Comparison of ENCODE assay signal across 8 cellular contexts in genomic region chr1:156122519-156123355, GRCh38. TPM values are rescaled to one million over a fixed set of nuclear protein-coding genes. Genes with fewer than 3 reads are reported as not detected.
DNase-seq lines count a peak whose midpoint lies in the region; ATAC-seq, FAIRE-seq and TF ChIP-seq lines count a peak whose summit lies in the region.

No MANE protein-coding gene starts in this region.

- H3K9me3 ChIP-seq in A673 (ENCODE audit: low read depth, low read length, poor library complexity, severe bottlenecking) (no peaks in the 10 kb centered on the region), HEK293 (ENCODE audit: control insufficient read depth, insufficient read depth, low read depth, low read length) (no peaks in the 10 kb centered on the region), WERI-Rb-1 (ENCODE audit: severe bottlenecking) (no peaks in the 10 kb centered on the region), pancreas (no peaks in the 10 kb centered on the region)

- no peaks in the 10 kb centered on the region for H3K36me3 ChIP-seq in A673 (ENCODE audit: insufficient read depth, low read length, poor library complexity, severe bottlenecking)
- peaks cover 0 to 7% of the 10 kb centered on the region in 2 experiments; a peak in 2 of 3 replicates for H3K36me3 ChIP-seq in HEK293 (ENCODE audit: control insufficient read depth in 2 of 2, insufficient read depth in 1 of 2, low read length in 2 of 2)
- peaks cover 11% of the 10 kb centered on the region for H3K36me3 ChIP-seq in WERI-Rb-1
- no peaks in the 10 kb centered on the region for H3K36me3 ChIP-seq in pancreas

- H3K4me1 ChIP-seq in A673 (ENCODE audit: insufficient read depth, low read length, poor library complexity, severe bottlenecking) (peaks cover 84% of the 10 kb centered on the region), HEK293 (ENCODE audit: control insufficient read depth, insufficient read depth, low read length) (peaks cover 28% of the 10 kb centered on the region), pancreas (peaks cover 58 to 96% (median 65%) of the 10 kb centered on the region in 3 donors)

- intact Hi-C loops in A673 (cut with micrococcal nuclease; ENCODE audit: unreplicated experiment) (no loop called here), pancreas (cut with DNase I) (no loop called here)

- H3K27ac ChIP-seq in A673 (ENCODE audit: low read depth, low read length, poor library complexity, severe bottlenecking), result peak overlapping the region; percentile 80
- H3K27ac ChIP-seq in HEK293 (ENCODE audit: extremely low read depth, low read depth, low read length), result peak overlapping the region; percentile 74
- peak overlapping the region; percentile 93 for H3K27ac ChIP-seq in WERI-Rb-1
- H3K27ac ChIP-seq in pancreas, result peak overlapping the region; percentile 83 to 97 (median 91)

- no peak for TF ChIP-seq CTCF in A673 (conservative IDR thresholded peaks at IDR 0.05; ENCODE audit: low read depth, low read length)
- no peak for TF ChIP-seq CTCF in HEK293 (tag by site-specific recombination; IDR thresholded peaks at IDR 0.05)
- no peak for TF ChIP-seq CTCF in WERI-Rb-1 (IDR thresholded peaks at IDR 0.05; ENCODE audit: low read depth, low read length)
- no peak for TF ChIP-seq CTCF in pancreas (IDR thresholded peaks at IDR 0.05)

- CTCF ChIA-PET in A673 (lab: Charles Lee), result interaction anchor here (1.5 kb wide), 1 partner anchor 26 kb away, joined by 3 read pairs; no protein-coding TSS in a partner anchor
- CTCF ChIA-PET in HEK293 (lab: Yijun Ruan, JAX), result interaction anchor here (0.8 to 25.6 kb wide), 3 partner anchors 7 to 144 kb away, joined by 3 to 1029 read pairs (median 21); no protein-coding TSS in a partner anchor

- BruUV-seq in A673 (replicated peaks; lab: Mats Ljungman, UMichigan), result no TSS peak

- no peaks in the 10 kb centered on the region for H3K27me3 ChIP-seq in A673 (replicated peaks; ENCODE audit: insufficient read depth, low read depth, low read length, poor library complexity)
- no peaks in the 10 kb centered on the region for H3K27me3 ChIP-seq in WERI-Rb-1 (ENCODE audit: insufficient read depth, low read depth, severe bottlenecking)
- no peaks in the 10 kb centered on the region for H3K27me3 ChIP-seq in pancreas

- POLR2A ChIA-PET in A673 (lab: Charles Lee; ENCODE audit: low non-redundant PET) (interaction anchor here (0.6 kb wide), 1 partner anchor 159 kb away, joined by 3 read pairs; no protein-coding TSS in a partner anchor), HEK293 (lab: Yijun Ruan, JAX) (interaction anchor here (0.6 to 2.1 kb wide), 4 partner anchors 8 to 195 kb away, joined by 3 to 8 read pairs (median 4); partner anchors contain the start of gene LMNA)

- H3K4me3 ChIP-seq in A673 (ENCODE audit: low read depth, low read length, poor library complexity, severe bottlenecking) (no peak overlapping the region), HEK293 (ENCODE audit: low read depth, low read length) (no peak overlapping the region), WERI-Rb-1 (ENCODE audit: low read depth, low read length) (no peak overlapping the region), pancreas (peak overlapping the region in 2 of 4 donors; percentile 22 to 24)

- no peak for DNase-seq in A673 (ENCODE audit: low spot score)
- DNase-seq in WERI-Rb-1, result peak; percentile 67
- peak; percentile 88 for DNase-seq in glomerular visceral epithelial cell (ENCODE audit: extremely low spot score)
- DNase-seq in pancreas, result peak; percentile 85 to 90 (median 86)

- whole genome bisulfite sequencing in pancreas, 2 donors, result 8 to 9% methylated on average over 14 of the region's 14 CpGs

- FAIRE-seq in pancreas (lab: Jason Lieb, UNC), result no peak

- ATAC-seq in pancreas, result peak; percentile 63 to 65 (median 64)
- no peak for ATAC-seq in GM18907 (IDR thresholded peaks at IDR 0.05; ENCODE audit: unreplicated experiment)
- ATAC-seq in HG02970 (IDR thresholded peaks at IDR 0.05; ENCODE audit: low FRiP score, unreplicated experiment), result no peak
- no peak for ATAC-seq in HG02642 (IDR thresholded peaks at IDR 0.05; ENCODE audit: poor library complexity, unreplicated experiment)

TF ChIP-seq in HEK293, 187 proteins besides CTCF, POLR2A, EP300 and RAD21 (continues in another document):
- TF ChIP-seq BCL11B (tag by site-specific recombination; IDR thresholded peaks at IDR 0.05; ENCODE audit: low read depth), result peak; percentile 73
- no peak for TF ChIP-seq BCL6B (tag by site-specific recombination; IDR thresholded peaks at IDR 0.05)
- TF ChIP-seq ZNF174 (tag by site-specific recombination; IDR thresholded peaks at IDR 0.05), result no peak
- TF ChIP-seq ZNF138 (tag by site-specific recombination; IDR thresholded peaks at IDR 0.05; ENCODE audit: borderline replicate concordance), result no peak
- no peak for TF ChIP-seq ZNF501 (tag by site-specific recombination; IDR thresholded peaks at IDR 0.05)
- no peak for TF ChIP-seq ZNF785 (tag by site-specific recombination; IDR thresholded peaks at IDR 0.05)
- no peak for TF ChIP-seq ZNF777 (tag by site-specific recombination; IDR thresholded peaks at IDR 0.05; ENCODE audit: borderline replicate concordance)
- TF ChIP-seq ZNF132 (tag by site-specific recombination; IDR thresholded peaks at IDR 0.05; ENCODE audit: borderline replicate concordance), result no peak
- TF ChIP-seq ZNF221 (tag by site-specific recombination; IDR thresholded peaks at IDR 0.05; ENCODE audit: borderline replicate concordance), result no peak
- TF ChIP-seq PATZ1 (tag by site-specific recombination; IDR thresholded peaks at IDR 0.05), result 0 out of 2 replicates have a peak, but pooled peaks have one; percentile 43
- no peak for TF ChIP-seq ZNF548 (tag by site-specific recombination; IDR thresholded peaks at IDR 0.05)
- TF ChIP-seq ZNF529 (tag by site-specific recombination; IDR thresholded peaks at IDR 0.05; ENCODE audit: insufficient replicate concordance), result no peak
- no peak for TF ChIP-seq ZNF404 (tag by site-specific recombination; IDR thresholded peaks at IDR 0.05)
- TF ChIP-seq ZNF623 (tag by site-specific recombination; IDR thresholded peaks at IDR 0.05), result no peak
- no peak for TF ChIP-seq ZNF157 (tag by site-specific recombination; IDR thresholded peaks at IDR 0.05)
- TF ChIP-seq ZSCAN5A (tag by site-specific recombination; IDR thresholded peaks at IDR 0.05), result no peak
- TF ChIP-seq HOXA7 (CRISPR knock-in tag; IDR thresholded peaks at IDR 0.05; ENCODE audit: borderline replicate concordance), result no peak
- TF ChIP-seq HOXC10 (CRISPR knock-in tag; IDR thresholded peaks at IDR 0.05), result no peak
- TF ChIP-seq WT1 (tag by site-specific recombination; IDR thresholded peaks at IDR 0.05), result no peak
- no peak for TF ChIP-seq ZNF654 (tag by site-specific recombination; IDR thresholded peaks at IDR 0.05; ENCODE audit: low read depth)
- no peak for TF ChIP-seq ZNF792 (tag by site-specific recombination; IDR thresholded peaks at IDR 0.05)
- TF ChIP-seq ZSCAN23 (tag by site-specific recombination; IDR thresholded peaks at IDR 0.05), result no peak

RNA-seq across cellular contexts. Expression of gene LMNA, which starts 8.2 kb away (rescaled TPM):
- 204 and 225 TPM in 2 replicates for total RNA-seq in A673 (2021)
- 100 to 1,000 TPM in 3 of 6 donors, 10 to 100 TPM in 3; 59.4 to 119 (median 92.7) TPM for total RNA-seq in pancreas
- polyA plus RNA-seq in pancreas, result 100 to 1,000 TPM in 1 of 2 donors, 10 to 100 TPM in 1; 96.7 to 111 TPM

RNA-seq across cellular contexts. Expression of gene SEMA4A, which starts 30.6 kb away (rescaled TPM):
- 0.77 and 0.92 TPM in 2 replicates for total RNA-seq in A673 (2021)
- 1 to 10 TPM; 2.6 to 7.0 (median 4.5) TPM for total RNA-seq in pancreas
- polyA plus RNA-seq in pancreas, result 1 to 10 TPM; 4.4 to 5.4 TPM

RNA-seq across cellular contexts. Expression of gene MEX3A, which starts 40.5 kb away (rescaled TPM):
- total RNA-seq in A673 (2021) (90.0 and 92.5 TPM in 2 replicates), pancreas (1 to 10 TPM in 2 of 6 donors, under 1 TPM in 4; 0.12 to 3.1 (median 0.65) TPM)
- under 1 TPM; 0.19 to 0.76 TPM for polyA plus RNA-seq in pancreas

Comparison
In these comparisons a context has a peak if more than half of its experiments do, and no peak if none do; other contexts are left out.
1. ATAC-seq: peak in pancreas (4 of 4); none in GM18907 (single experiment), HG02970 (single experiment) and HG02642 (single experiment).
2. RNA of gene MEX3A, which starts 40.5 kb away (total RNA-seq): 90.0 to 92.5 TPM in A673; 0.12 to 3.1 TPM in pancreas; every median in the first group is over 10 times any median in the second.
3. Peak in every context shown above with its lines, with median percentiles within 50 percentile points of each other: H3K27ac ChIP-seq.